ENCODE assay signal across 23 cellular contexts in genomic region chr14:86858043-86858442, GRCh38.
DNase-seq lines count a peak whose midpoint lies in the region; ATAC-seq and TF ChIP-seq lines count a peak whose summit lies in the region.
"Had no signal": no experiment of that assay in that cellular context is flagged by ENCODE, and none has a peak within 500 bp of the region (broad histone marks: within the 10 kb centered on the region; RNA-seq: fewer than 3 reads in every experiment).

No MANE protein-coding gene starts in this region.

- no peaks in the 10 kb centered on the region for H3K36me3 ChIP-seq in SK-N-MC (ENCODE audit: insufficient read depth, low read length)
- H3K36me3 ChIP-seq: BLaER1, neural progenitor cell, SJSA1, thoracic aorta had no signal

- peaks cover 7% of the 10 kb centered on the region for H3K9me3 Mint-ChIP-seq in activated CD4-positive, alpha-beta memory T cell treated with anti-CD3 and anti-CD28 coated beads for 36 hours
- H3K9me3 Mint-ChIP-seq: H9, neural progenitor cell, WTC11 had no signal

- no peak for TF ChIP-seq CTCF in AG10803 (conservative IDR thresholded peaks at IDR 0.05; ENCODE audit: low read length)
- TF ChIP-seq CTCF in retinal pigment epithelial cell (conservative IDR thresholded peaks at IDR 0.05; ENCODE audit: low read depth, low read length) = no peak

- H3K27ac Mint-ChIP-seq in activated CD4-positive, alpha-beta memory T cell treated with anti-CD3 and anti-CD28 coated beads for 36 hours = no peak overlapping the region
- H3K27ac Mint-ChIP-seq: H9; neural progenitor cell; T-helper 2 cell treated with Interferon-gamma antibody and Interleukin-4, amounts not matched to agents 5 μg/mL and 100 μg/mL, for 36 hours; WTC11 had no signal

- H3K9me3 ChIP-seq in SK-N-MC (ENCODE audit: low read depth, low read length) = no peaks in the 10 kb centered on the region
- H3K9me3 ChIP-seq: BLaER1, SJSA1, thoracic aorta had no signal

- H3K4me3 ChIP-seq in AG10803 (ENCODE audit: low read length) (no peak overlapping the region), SK-N-MC (peak overlapping the region; percentile 45), retinal pigment epithelial cell (ENCODE audit: low read length) (no peak overlapping the region)
- H3K4me3 ChIP-seq: BLaER1, K562, neural progenitor cell, SJSA1, thoracic aorta had no signal

- ATAC-seq in HG03025 (IDR thresholded peaks at IDR 0.05; ENCODE audit: low FRiP score, unreplicated experiment) (no peak), HG02588 (IDR thresholded peaks at IDR 0.05; ENCODE audit: unreplicated experiment) (no peak)
- ATAC-seq: foreskin keratinocyte, K562, left colon, WTC11 had no signal

- peak; percentile 63 for DNase-seq in AG10803 (ENCODE audit: low read depth)
- peak; percentile 59 for DNase-seq in SK-N-MC (ENCODE audit: low read depth, low spot score)
- DNase-seq in fibroblast of the conjunctiva (ENCODE audit: low read depth) = peak; percentile 23
- peak; percentile 93 for DNase-seq in retinal pigment epithelial cell (ENCODE audit: low read depth)
- DNase-seq in activated CD4-positive, alpha-beta memory T cell treated with anti-CD3 and anti-CD28 coated beads for 36 hours = no peak
- DNase-seq in hypothalamus (lab: John Stamatoyannopoulos, UW) = no peak
- DNase-seq: activated CD4-positive, alpha-beta T cell treated with anti-CD3 and anti-CD28 coated beads, Interleukin-2, amount 50 U/mL, for 48 hours; anterior cingulate cortex; effector memory CD4-positive, alpha-beta T cell; foreskin keratinocyte; H9; left colon; NCI-H1694; NCI-H748 treated with DMSO at 0.1 percent for 48 hours had no signal

- H3K4me3 Mint-ChIP-seq in activated CD4-positive, alpha-beta memory T cell treated with anti-CD3 and anti-CD28 coated beads for 36 hours = no peak overlapping the region
- H3K4me3 Mint-ChIP-seq: H9; neural progenitor cell; T-helper 2 cell treated with Interferon-gamma antibody and Interleukin-4, amounts not matched to agents 5 μg/mL and 100 μg/mL, for 36 hours; WTC11 had no signal

- no peaks in the 10 kb centered on the region for H3K36me3 Mint-ChIP-seq in activated CD4-positive, alpha-beta memory T cell treated with anti-CD3 and anti-CD28 coated beads for 36 hours
- H3K36me3 Mint-ChIP-seq: neural progenitor cell, WTC11 had no signal

- POLR2A ChIA-PET in activated CD4-positive, alpha-beta memory T cell treated with anti-CD3 and anti-CD28 coated beads for 36 hours (lab: Charles Lee) = no interaction called here

- H3K4me1 Mint-ChIP-seq in activated CD4-positive, alpha-beta memory T cell treated with anti-CD3 and anti-CD28 coated beads for 36 hours (ENCODE audit: low read depth) = no peaks in the 10 kb centered on the region
- H3K4me1 Mint-ChIP-seq: H9, neural progenitor cell, WTC11 had no signal

- peak overlapping the region; percentile 39 for H3K9ac ChIP-seq in SK-N-MC (ENCODE audit: insufficient read length)
- H3K9ac ChIP-seq: BLaER1, neural progenitor cell had no signal

- no peaks in the 10 kb centered on the region for H3K27me3 Mint-ChIP-seq in activated CD4-positive, alpha-beta memory T cell treated with anti-CD3 and anti-CD28 coated beads for 36 hours

- intact Hi-C loops in activated CD4-positive, alpha-beta memory T cell treated with anti-CD3 and anti-CD28 coated beads for 36 hours (cut with micrococcal nuclease) = no loop called here

- peak overlapping the region; percentile 99 for H3K27ac ChIP-seq in SK-N-MC
- H3K27ac ChIP-seq: BLaER1, foreskin keratinocyte, neural progenitor cell, SJSA1, thoracic aorta had no signal

- CTCF ChIA-PET in activated CD4-positive, alpha-beta memory T cell treated with anti-CD3 and anti-CD28 coated beads for 36 hours (lab: Charles Lee) = no interaction called here

Comparison
In these comparisons a context has a peak if more than half of its experiments do, and no peak if none do; other contexts are left out.
1. DNase-seq: peak in AG10803 (single experiment), SK-N-MC (single experiment), fibroblast of the conjunctiva (single experiment) and retinal pigment epithelial cell (single experiment); none in activated CD4-positive, alpha-beta memory T cell treated with anti-CD3 and anti-CD28 coated beads for 36 hours (single experiment) and hypothalamus (0 of 51).